In genomic region chrX:45781901-45782553, GRCh38 we compare ENCODE assay signal across 9 cellular contexts.
DNase-seq lines count a peak whose midpoint lies in the region; ATAC-seq and TF ChIP-seq lines count a peak whose summit lies in the region.
"Had no signal": no experiment of that assay in that cellular context is flagged by ENCODE, and none has a peak within 500 bp of the region (broad histone marks: within the 10 kb centered on the region; RNA-seq: fewer than 3 reads in every experiment).

No MANE protein-coding gene starts in this region.

- peaks cover 45% of the 10 kb centered on the region for H3K36me3 Mint-ChIP-seq in activated CD4-positive, alpha-beta memory T cell treated with anti-CD3 and anti-CD28 coated beads, Interleukin-2, amount 10 ng/mL, durations not matched to agents 7 days and 5 days (ENCODE audit: low read depth)

- no peaks in the 10 kb centered on the region for H3K9me3 ChIP-seq in tibial artery

- no peak overlapping the region for H3K4me3 ChIP-seq in AG10803 (ENCODE audit: low read length)
- H3K4me3 ChIP-seq in tibial artery, result no peak overlapping the region

- no peaks in the 10 kb centered on the region for H3K27me3 ChIP-seq in tibial artery

- no peaks in the 10 kb centered on the region for H3K36me3 ChIP-seq in tibial artery

- H3K9me3 Mint-ChIP-seq in activated CD4-positive, alpha-beta memory T cell treated with anti-CD3 and anti-CD28 coated beads, Interleukin-2, amount 10 ng/mL, durations not matched to agents 7 days and 5 days, result no peaks in the 10 kb centered on the region

- H3K4me1 Mint-ChIP-seq in activated CD4-positive, alpha-beta memory T cell treated with anti-CD3 and anti-CD28 coated beads, Interleukin-2, amount 10 ng/mL, durations not matched to agents 7 days and 5 days, result peaks cover 84% of the 10 kb centered on the region

- no peak overlapping the region for H3K27ac ChIP-seq in tibial artery

- CTCF ChIA-PET in activated CD4-positive, alpha-beta memory T cell treated with anti-CD3 and anti-CD28 coated beads, Interleukin-2, amount 10 ng/mL, durations not matched to agents 7 days and 5 days (lab: Charles Lee), result no interaction called here

- POLR2A ChIA-PET in activated CD4-positive, alpha-beta memory T cell treated with anti-CD3 and anti-CD28 coated beads, Interleukin-2, amount 10 ng/mL, durations not matched to agents 7 days and 5 days (lab: Charles Lee), result no interaction called here

- H3K27me3 Mint-ChIP-seq in activated CD4-positive, alpha-beta memory T cell treated with anti-CD3 and anti-CD28 coated beads, Interleukin-2, amount 10 ng/mL, durations not matched to agents 7 days and 5 days, result no peaks in the 10 kb centered on the region

- H3K27ac Mint-ChIP-seq in activated CD4-positive, alpha-beta memory T cell treated with anti-CD3 and anti-CD28 coated beads, Interleukin-2, amount 10 ng/mL, durations not matched to agents 7 days and 5 days, result peak overlapping the region; percentile 26

- H3K4me3 Mint-ChIP-seq in activated CD4-positive, alpha-beta memory T cell treated with anti-CD3 and anti-CD28 coated beads, Interleukin-2, amount 10 ng/mL, durations not matched to agents 7 days and 5 days, result no peak overlapping the region

- no peaks in the 10 kb centered on the region for H3K4me1 ChIP-seq in tibial artery

- intact Hi-C loops in tibial artery (cut with DNase I; ENCODE audit: low total_unique reads), result no loop called here

- peak; percentile 74 for ATAC-seq in left lobe of liver

- peak; percentile 47 for TF ChIP-seq CTCF in AG10803 (conservative IDR thresholded peaks at IDR 0.05; ENCODE audit: low read length)
- peak in 1 of 2 experiments; percentile 7 for TF ChIP-seq CTCF in tibial artery (IDR thresholded peaks at IDR 0.05)

- DNase-seq in AG10803 (ENCODE audit: low read depth) (peak; percentile 69), HPDE6-E6E7 (ENCODE audit: extremely low spot score) (peak; percentile 48), left lobe of liver (ENCODE audit: low spot score) (no peak), DMS153 (lab: John Stamatoyannopoulos, UW) (no peak), CD1c-positive myeloid dendritic cell (ENCODE audit: extremely low spot score) (no peak), nucleus accumbens (lab: John Stamatoyannopoulos, UW) (no peak), tibial artery (no peak)
- no peak for DNase-seq in activated CD4-positive, alpha-beta memory T cell treated with anti-CD3 and anti-CD28 coated beads, Interleukin-2, amount 10 ng/mL, durations not matched to agents 7 days and 5 days
- DNase-seq: activated gamma-delta T cell treated with Interleukin-2 at 50 U/mL for 16 hours had no signal

Comparison
In these comparisons a context has a peak if more than half of its experiments do, and no peak if none do; other contexts are left out.
1. DNase-seq: peak in AG10803 (single experiment) and HPDE6-E6E7 (single experiment); none in activated CD4-positive, alpha-beta memory T cell treated with anti-CD3 and anti-CD28 coated beads, Interleukin-2, amount 10 ng/mL, durations not matched to agents 7 days and 5 days (single experiment), left lobe of liver (single experiment), DMS153 (single experiment), CD1c-positive myeloid dendritic cell (single experiment), nucleus accumbens (0 of 56) and tibial artery (0 of 2).